In genomic region chrX:12999422-12999821, GRCh38 we compare ENCODE assay signal across 8 cellular contexts. TPM values are rescaled to one million over a fixed set of nuclear protein-coding genes. Genes with fewer than 3 reads are reported as not detected.
DNase-seq lines count a peak whose midpoint lies in the region; ATAC-seq and TF ChIP-seq lines count a peak whose summit lies in the region.

No MANE protein-coding gene starts in this region.

- no peaks in the 10 kb centered on the region for H4K20me1 ChIP-seq in KMS-11 (ENCODE audit: insufficient read depth)

- H3K4me1 ChIP-seq in heart left ventricle = peaks cover 0 to 66% (median 9%) of the 10 kb centered on the region in 12 donors
- peaks cover 61% of the 10 kb centered on the region for H3K4me1 ChIP-seq in KMS-11 (ENCODE audit: low read depth, poor library complexity, severe bottlenecking)
- peaks cover 3 to 43% (median 17%) of the 10 kb centered on the region in 4 donors for H3K4me1 ChIP-seq in transverse colon
- H3K4me1 ChIP-seq in Caco-2 = peaks cover 22% of the 10 kb centered on the region

- H3K9me3 Mint-ChIP-seq in Caco-2 (ENCODE audit: unreplicated experiment) = no peaks in the 10 kb centered on the region

- in situ Hi-C loops in brain microvascular endothelial cell (cut with HindIII; ENCODE audit: low pct_ligation_motif_present, low sequenced_read_pairs) (no loop called here), transverse colon (cut with MboI; ENCODE audit: low pct_ligation_motif_present in 1 of 4, low pct_unique_long_range_greater_than_20kb in 1 of 4, low sequenced_read_pairs in 3 of 4) (loop anchor here in 2 of 4 donors (25.0 kb wide), 2 partner anchors 88 to 263 kb away; no protein-coding TSS in a partner anchor)

- H3K9me3 ChIP-seq in heart left ventricle (no peaks in the 10 kb centered on the region), transverse colon (no peaks in the 10 kb centered on the region), WERI-Rb-1 (ENCODE audit: severe bottlenecking) (no peaks in the 10 kb centered on the region), Caco-2 (no peaks in the 10 kb centered on the region)

- TF ChIP-seq CTCF in heart left ventricle (IDR thresholded peaks at IDR 0.05) (no peak), KMS-11 (conservative IDR thresholded peaks at IDR 0.05; ENCODE audit: low read depth, low read length) (no peak), brain microvascular endothelial cell (IDR thresholded peaks at IDR 0.05; ENCODE audit: low read depth, low read length, missing control alignments) (no peak), transverse colon (IDR thresholded peaks at IDR 0.05) (no peak), WERI-Rb-1 (IDR thresholded peaks at IDR 0.05; ENCODE audit: low read depth, low read length) (no peak), Caco-2 (IDR thresholded peaks at IDR 0.05; ENCODE audit: insufficient read depth in 1 of 2, low read depth in 1 of 2, low read length in 1 of 2, severe bottlenecking in 1 of 2, unreplicated experiment in 1 of 2) (no peak)

- H3K27ac Mint-ChIP-seq in Caco-2 (ENCODE audit: unreplicated experiment) = no peak overlapping the region

- H3K36me3 Mint-ChIP-seq in Caco-2 (ENCODE audit: insufficient read depth, unreplicated experiment) = no peaks in the 10 kb centered on the region

- H3K4me2 ChIP-seq in KMS-11 = peak overlapping the region; percentile 60

- H3K4me3 ChIP-seq in heart left ventricle (peak overlapping the region in 1 of 12 donors; percentile 1), KMS-11 (IDR thresholded peaks at IDR 0.05; ENCODE audit: insufficient read depth, low read depth, low read length) (no peak overlapping the region), brain microvascular endothelial cell (ENCODE audit: low read depth, low read length) (no peak overlapping the region), transverse colon (no peak overlapping the region), WERI-Rb-1 (ENCODE audit: low read depth, low read length) (no peak overlapping the region), Caco-2 (ENCODE audit: low read depth, low read length) (no peak overlapping the region)

- POLR2A ChIA-PET in Caco-2 (lab: Charles Lee) = no interaction called here

- H3K9ac ChIP-seq in KMS-11 = peak overlapping the region; percentile 49; the same call in 1 of the 2 replicates

- H2AFZ ChIP-seq in KMS-11 (ENCODE audit: low read depth) = 0 out of 2 replicates have a peak overlapping the region, but pooled peaks have one; percentile 59

- TF ChIP-seq POLR2A in heart left ventricle (IDR thresholded peaks at IDR 0.05) (no peak), transverse colon (IDR thresholded peaks at IDR 0.05) (no peak)

- DNase-seq in heart left ventricle (no peak), left ventricle myocardium superior (no peak), brain microvascular endothelial cell (peak; percentile 18), transverse colon (no peak), WERI-Rb-1 (no peak), Caco-2 (no peak)

- CTCF ChIA-PET in Caco-2 (lab: Charles Lee) = no interaction called here

- TF ChIP-seq EP300 in transverse colon (IDR thresholded peaks at IDR 0.05; ENCODE audit: low read depth) = no peak

- ATAC-seq in heart left ventricle (peak in 1 of 4 donors; percentile 26), left ventricle myocardium superior (no peak), HG02884 (IDR thresholded peaks at IDR 0.05; ENCODE audit: unreplicated experiment) (no peak)

- peak overlapping the region in 8 of 12 donors; percentile 21 to 81 (median 56) for H3K27ac ChIP-seq in heart left ventricle
- H3K27ac ChIP-seq in KMS-11 = peak overlapping the region; percentile 79
- no peak overlapping the region for H3K27ac ChIP-seq in brain microvascular endothelial cell
- H3K27ac ChIP-seq in transverse colon = peak overlapping the region; percentile 63 to 78 (median 73)
- H3K27ac ChIP-seq in WERI-Rb-1 = no peak overlapping the region

- H3K27me3 Mint-ChIP-seq in Caco-2 (ENCODE audit: insufficient read depth, unreplicated experiment) = no peaks in the 10 kb centered on the region

- H3K27me3 ChIP-seq in heart left ventricle (peaks cover 0 to 11% (median 0%) of the 10 kb centered on the region in 9 donors), KMS-11 (ENCODE audit: insufficient read depth, low read depth) (no peaks in the 10 kb centered on the region), brain microvascular endothelial cell (replicated peaks) (no peaks in the 10 kb centered on the region), transverse colon (no peaks in the 10 kb centered on the region), WERI-Rb-1 (ENCODE audit: insufficient read depth, low read depth, severe bottlenecking) (no peaks in the 10 kb centered on the region), Caco-2 (replicated peaks; ENCODE audit: control insufficient read depth, insufficient read depth, low read length) (no peaks in the 10 kb centered on the region)

- H3K36me3 ChIP-seq in heart left ventricle (no peaks in the 10 kb centered on the region), KMS-11 (ENCODE audit: insufficient read depth) (no peaks in the 10 kb centered on the region), brain microvascular endothelial cell (replicated peaks) (no peaks in the 10 kb centered on the region), transverse colon (no peaks in the 10 kb centered on the region), WERI-Rb-1 (no peaks in the 10 kb centered on the region), Caco-2 (ENCODE audit: control insufficient read depth, insufficient read depth, low read length) (no peaks in the 10 kb centered on the region)

- intact Hi-C loops in heart left ventricle (cut with DNase I) (loop anchor here in 1 of 10 donors (10.0 kb wide), 1 partner anchor 95 kb away; no protein-coding TSS in a partner anchor), left ventricle myocardium superior (cut with micrococcal nuclease) (no loop called here), transverse colon (cut with DNase I; ENCODE audit: low total_unique reads) (no loop called here), Caco-2 (cut with micrococcal nuclease; ENCODE audit: unreplicated experiment) (no loop called here)

- no peak overlapping the region for H3K4me3 Mint-ChIP-seq in Caco-2 (ENCODE audit: unreplicated experiment)

- WGBS in heart left ventricle, 4 donors = 58 to 65% (median 61%) methylated on average over 9 of the region's 9 CpGs
- WGBS in transverse colon (ENCODE audit: low coverage in 1 of 2), 2 donors = 58 to 100% methylated on average over 1 to 9 of the region's 9 CpGs

- BruUV-seq in Caco-2 (replicated peaks; lab: Mats Ljungman, UMichigan) = no TSS peak

- H3K4me1 Mint-ChIP-seq in Caco-2 (ENCODE audit: low read depth, unreplicated experiment) = peaks cover 10% of the 10 kb centered on the region

- no peaks in the 10 kb centered on the region for H3K79me2 ChIP-seq in KMS-11 (ENCODE audit: insufficient read depth, low read depth)

RNA-seq across cellular contexts. Expression of gene TMSB4X, which starts 24.5 kb away (rescaled TPM):
- total RNA-seq in heart left ventricle = 1,000 to 10,000 TPM in 4 of 9 donors, 100 to 1,000 TPM in 5; 689 to 3,543 (median 935) TPM
- polyA plus RNA-seq in heart left ventricle = 1,000 to 10,000 TPM; 1,893 to 1,976 TPM
- total RNA-seq in left ventricle myocardium superior = 942 TPM
- 1,000 to 10,000 TPM in 3 of 4 donors, 100 to 1,000 TPM in 1; 680 to 4,578 (median 2,996) TPM for total RNA-seq in transverse colon
- 1,007 and 1,095 TPM in 2 replicates for total RNA-seq in Caco-2 (2022)

RNA-seq across cellular contexts. Expression of gene FAM9C, which starts 45.0 kb away (rescaled TPM):
- 1 to 10 TPM in 1 of 9 donors, under 1 TPM in 5, not detected in 3; 0.20 to 2.6 (median 0.34) TPM for total RNA-seq in heart left ventricle
- not detected for polyA plus RNA-seq in heart left ventricle
- 1.2 TPM for total RNA-seq in left ventricle myocardium superior
- total RNA-seq in transverse colon = under 1 TPM in 2 of 4 donors, not detected in 2; 0.14 to 0.64 TPM
- total RNA-seq in Caco-2 (2022) = not detected in 2 replicates

Comparison
In these comparisons a context has a peak if more than half of its experiments do, and no peak if none do; other contexts are left out.
1. H3K27ac ChIP-seq: peak in heart left ventricle (8 of 12), KMS-11 (single experiment) and transverse colon (4 of 4); none in brain microvascular endothelial cell (single experiment) and WERI-Rb-1 (single experiment).